In the genomic region with DNA sequence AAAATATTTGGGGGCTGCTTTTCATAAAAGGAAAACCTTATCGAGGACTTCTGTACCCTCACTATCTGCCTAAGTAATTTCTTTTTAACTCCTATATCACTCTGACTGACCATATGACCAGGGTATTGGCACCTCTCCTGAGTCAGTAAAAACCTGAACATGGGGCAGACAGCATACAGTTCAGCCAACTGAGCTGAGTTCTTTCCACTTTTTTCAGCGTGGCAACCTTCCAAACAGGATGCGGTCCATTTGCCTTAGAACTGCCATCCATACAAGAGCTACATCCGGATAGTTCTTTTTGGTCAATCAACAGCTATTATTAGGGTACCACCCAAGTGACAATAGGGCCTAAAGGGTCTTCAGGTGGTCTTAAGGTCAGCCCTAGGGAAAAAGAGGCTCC, we compare ENCODE assay signal across 26 cellular contexts.
DNase-seq lines count a peak whose midpoint lies in the region; ATAC-seq and TF ChIP-seq lines count a peak whose summit lies in the region.
"Had no signal": no experiment of that assay in that cellular context is flagged by ENCODE, and none has a peak within 500 bp of the region (broad histone marks: within the 10 kb centered on the region; RNA-seq: fewer than 3 reads in every experiment).

No MANE protein-coding gene starts in this region.

- 41 to 58% methylated on average over 4 of the region's 4 CpGs for WGBS in thyroid gland, 2 donors
- WGBS in gastroesophageal sphincter (ENCODE audit: low coverage in 1 of 2), 2 donors, result 62 to 78% methylated on average over 1 to 4 of the region's 4 CpGs

- H3K27ac ChIP-seq in SJCRH30 (0 out of 2 replicates have a peak overlapping the region, but pooled peaks have one; percentile 25), fibroblast of lung (ENCODE audit: insufficient read depth, low read length) (no peak overlapping the region), thyroid gland (no peak overlapping the region), gastroesophageal sphincter (no peak overlapping the region)
- H3K27ac ChIP-seq: BLaER1 treated with 17β-estradiol and CSF1 and Interleukin-3, amounts not matched to agents 10 nM and 100 nM had no signal

- no peak overlapping the region for H3K4me3 Mint-ChIP-seq in activated CD4-positive, alpha-beta memory T cell treated with anti-CD3 and anti-CD28 coated beads, Interleukin-2, amount 10 ng/mL, durations not matched to agents 7 days and 5 days
- H3K4me3 Mint-ChIP-seq: CD4-positive, alpha-beta memory T cell; IgD-negative memory B cell; T-cell had no signal

- no peaks in the 10 kb centered on the region for H4K20me1 ChIP-seq in fibroblast of lung (ENCODE audit: control insufficient read depth, extremely low read depth, insufficient read depth, low read length)
- H4K20me1 ChIP-seq: BLaER1 treated with 17β-estradiol and CSF1 and Interleukin-3, amounts not matched to agents 10 nM and 100 nM had no signal

- DNase-seq in HT1080 (ENCODE audit: low read depth) (peak; percentile 49), SJCRH30 (no peak), fibroblast of lung (ENCODE audit: low read depth in 2 of 2) (peak; percentile 3 to 6), thyroid gland (peak; percentile 29 to 44), SKM-1 (lab: John Stamatoyannopoulos, UW; ENCODE audit: unreplicated experiment) (no peak)
- DNase-seq in activated CD4-positive, alpha-beta memory T cell treated with anti-CD3 and anti-CD28 coated beads, Interleukin-2, amount 10 ng/mL, durations not matched to agents 7 days and 5 days, result no peak
- DNase-seq: ACHN; Caco-2; CD4-positive, alpha-beta memory T cell; DMS 273 treated with DMSO at 0.1 percent for 48 hours; GOT3; HCEC 1CT; NCI-H1105; NCI-H146; NCI-H2029; NCI-H2171; NCI-H345; PC-3; RPMI8226; SHP77 treated with DMSO at 0.1 percent for 48 hours; SK-N-SH; T-cell had no signal

- TF ChIP-seq CTCF in fibroblast of lung (conservative IDR thresholded peaks at IDR 0.05 in 1 of 2, IDR thresholded peaks at IDR 0.05 in 1 of 2; ENCODE audit: low read depth in 1 of 2, low read length in 2 of 2) (no peak), thyroid gland (IDR thresholded peaks at IDR 0.05) (no peak), gastroesophageal sphincter (IDR thresholded peaks at IDR 0.05) (no peak)

- H3K9me3 ChIP-seq in SJCRH30 (replicated peaks), result no peaks in the 10 kb centered on the region
- no peaks in the 10 kb centered on the region for H3K9me3 ChIP-seq in fibroblast of lung (ENCODE audit: control insufficient read depth, insufficient read depth, low read depth, low read length)
- no peaks in the 10 kb centered on the region for H3K9me3 ChIP-seq in thyroid gland
- H3K9me3 ChIP-seq in gastroesophageal sphincter, result peaks cover 0 to 5% (median 0%) of the 10 kb centered on the region in 3 donors
- H3K9me3 ChIP-seq: SK-N-SH had no signal

- peaks cover 3% of the 10 kb centered on the region for H3K4me1 Mint-ChIP-seq in activated CD4-positive, alpha-beta memory T cell treated with anti-CD3 and anti-CD28 coated beads, Interleukin-2, amount 10 ng/mL, durations not matched to agents 7 days and 5 days
- H3K4me1 Mint-ChIP-seq: CD4-positive, alpha-beta memory T cell; IgD-negative memory B cell; T-cell had no signal

- no peak overlapping the region for H2AFZ ChIP-seq in fibroblast of lung (ENCODE audit: low read length)

- H3K9me3 Mint-ChIP-seq in activated CD4-positive, alpha-beta memory T cell treated with anti-CD3 and anti-CD28 coated beads, Interleukin-2, amount 10 ng/mL, durations not matched to agents 7 days and 5 days, result no peaks in the 10 kb centered on the region

- intact Hi-C loops in thyroid gland (cut with DNase I), result no loop called here

- POLR2A ChIA-PET in activated CD4-positive, alpha-beta memory T cell treated with anti-CD3 and anti-CD28 coated beads, Interleukin-2, amount 10 ng/mL, durations not matched to agents 7 days and 5 days (lab: Charles Lee), result no interaction called here

- H3K9ac ChIP-seq in fibroblast of lung (ENCODE audit: insufficient read depth, low read length), result no peak overlapping the region
- H3K9ac ChIP-seq: BLaER1 treated with 17β-estradiol and CSF1 and Interleukin-3, amounts not matched to agents 10 nM and 100 nM; SK-N-SH had no signal

- TF ChIP-seq POLR2A in thyroid gland (IDR thresholded peaks at IDR 0.05), result no peak
- TF ChIP-seq POLR2A in gastroesophageal sphincter (IDR thresholded peaks at IDR 0.05), result no peak

- no peaks in the 10 kb centered on the region for H3K27me3 ChIP-seq in SJCRH30
- peaks cover 3% of the 10 kb centered on the region for H3K27me3 ChIP-seq in fibroblast of lung (ENCODE audit: control insufficient read depth, insufficient read depth, low read length)
- no peaks in the 10 kb centered on the region for H3K27me3 ChIP-seq in thyroid gland
- H3K27me3 ChIP-seq in gastroesophageal sphincter, result no peaks in the 10 kb centered on the region
- H3K27me3 ChIP-seq: BLaER1 treated with 17β-estradiol and CSF1 and Interleukin-3, amounts not matched to agents 10 nM and 100 nM had no signal

- no peak for TF ChIP-seq EP300 in gastroesophageal sphincter (IDR thresholded peaks at IDR 0.05)

- no peaks in the 10 kb centered on the region for H3K79me2 ChIP-seq in fibroblast of lung (ENCODE audit: control insufficient read depth, insufficient read depth, low read length)

- ATAC-seq in HG03159 (IDR thresholded peaks at IDR 0.05; ENCODE audit: unreplicated experiment) (no peak), gastroesophageal sphincter (no peak)
- ATAC-seq: PC-3, T-cell had no signal

- no peaks in the 10 kb centered on the region for H3K36me3 Mint-ChIP-seq in activated CD4-positive, alpha-beta memory T cell treated with anti-CD3 and anti-CD28 coated beads, Interleukin-2, amount 10 ng/mL, durations not matched to agents 7 days and 5 days (ENCODE audit: low read depth)
- H3K36me3 Mint-ChIP-seq: CD4-positive, alpha-beta memory T cell; IgD-negative memory B cell had no signal

- no peak overlapping the region for H3K4me3 ChIP-seq in SJCRH30
- H3K4me3 ChIP-seq in fibroblast of lung (replicated peaks in 1 of 4; ENCODE audit: control extremely low read depth in 1 of 4, insufficient read depth in 1 of 4, low read depth in 3 of 4, low read length in 4 of 4), result no peak overlapping the region
- H3K4me3 ChIP-seq in thyroid gland (replicated peaks in 1 of 3), result no peak overlapping the region
- H3K4me3 ChIP-seq in gastroesophageal sphincter, result no peak overlapping the region
- H3K4me3 ChIP-seq: BLaER1 treated with 17β-estradiol and CSF1 and Interleukin-3, amounts not matched to agents 10 nM and 100 nM had no signal

- peaks cover 19% of the 10 kb centered on the region for H3K27me3 Mint-ChIP-seq in activated CD4-positive, alpha-beta memory T cell treated with anti-CD3 and anti-CD28 coated beads, Interleukin-2, amount 10 ng/mL, durations not matched to agents 7 days and 5 days

- peaks cover 8% of the 10 kb centered on the region for H3K4me1 ChIP-seq in SJCRH30
- H3K4me1 ChIP-seq in fibroblast of lung (ENCODE audit: control insufficient read depth, extremely low read depth, insufficient read depth, low read length), result no peaks in the 10 kb centered on the region
- H3K4me1 ChIP-seq in thyroid gland, result no peaks in the 10 kb centered on the region
- no peaks in the 10 kb centered on the region for H3K4me1 ChIP-seq in gastroesophageal sphincter
- H3K4me1 ChIP-seq: Caco-2 had no signal

- no peak overlapping the region for H3K4me2 ChIP-seq in fibroblast of lung (ENCODE audit: extremely low read depth, insufficient read depth, low read length)
- H3K4me2 ChIP-seq: BLaER1 treated with 17β-estradiol and CSF1 and Interleukin-3, amounts not matched to agents 10 nM and 100 nM; SK-N-SH had no signal

- CTCF ChIA-PET in activated CD4-positive, alpha-beta memory T cell treated with anti-CD3 and anti-CD28 coated beads, Interleukin-2, amount 10 ng/mL, durations not matched to agents 7 days and 5 days (lab: Charles Lee), result interaction anchor here (0.6 kb wide), 1 partner anchor 17 kb away, joined by 4 read pairs; no protein-coding TSS in a partner anchor

- H3K36me3 ChIP-seq in SJCRH30 (no peaks in the 10 kb centered on the region), fibroblast of lung (ENCODE audit: control insufficient read depth, insufficient read depth, low read length) (no peaks in the 10 kb centered on the region), thyroid gland (no peaks in the 10 kb centered on the region), gastroesophageal sphincter (no peaks in the 10 kb centered on the region)
- H3K36me3 ChIP-seq: BLaER1 treated with 17β-estradiol and CSF1 and Interleukin-3, amounts not matched to agents 10 nM and 100 nM had no signal

- no peak overlapping the region for H3K27ac Mint-ChIP-seq in activated CD4-positive, alpha-beta memory T cell treated with anti-CD3 and anti-CD28 coated beads, Interleukin-2, amount 10 ng/mL, durations not matched to agents 7 days and 5 days
- H3K27ac Mint-ChIP-seq: CD4-positive, alpha-beta memory T cell; T-cell had no signal

Comparison
In these comparisons a context has a peak if more than half of its experiments do, and no peak if none do; other contexts are left out.
1. DNase-seq: peak in HT1080 (single experiment), fibroblast of lung (2 of 2) and thyroid gland (2 of 2); none in SJCRH30 (0 of 2), activated CD4-positive, alpha-beta memory T cell treated with anti-CD3 and anti-CD28 coated beads, Interleukin-2, amount 10 ng/mL, durations not matched to agents 7 days and 5 days (single experiment) and SKM-1 (single experiment).